Comparison of ENCODE assay signal across 20 cellular contexts in genomic region chr20:49215232-49215631, GRCh38. TPM values are rescaled to one million over a fixed set of nuclear protein-coding genes. Genes with fewer than 3 reads are reported as not detected.
DNase-seq lines count a peak whose midpoint lies in the region; ATAC-seq, FAIRE-seq and TF ChIP-seq lines count a peak whose summit lies in the region.
"Had no signal": no experiment of that assay in that cellular context is flagged by ENCODE, and none has a peak within 500 bp of the region (broad histone marks: within the 10 kb centered on the region; RNA-seq: fewer than 3 reads in every experiment).

No MANE protein-coding gene starts in this region.

- no peak overlapping the region for H3K14ac ChIP-seq in mesenchymal stem cell (ENCODE audit: low read length in 2 of 2)

- H3K9ac ChIP-seq in HepG2 (ENCODE audit: insufficient read depth, low read depth, low read length) (no peak overlapping the region), mesenchymal stem cell (ENCODE audit: low read length) (peak overlapping the region; percentile 43)
- H3K9ac ChIP-seq: BLaER1 treated with 17β-estradiol and CSF1 and Interleukin-3, amounts not matched to agents 10 nM and 100 nM had no signal

- no peak for TF ChIP-seq RAD21 in HepG2 (CRISPR knock-in tag; IDR thresholded peaks at IDR 0.05)

- H2BK120ac ChIP-seq in mesenchymal stem cell (ENCODE audit: low read depth, low read length), result no peak overlapping the region

- CTCF ChIA-PET in HepG2 (lab: Yijun Ruan, JAX; ENCODE audit: low intra/inter-chr PET ratio, low total read pairs), result interaction anchor here (1.2 kb wide), 1 partner anchor 83 kb away, joined by 3 read pairs; no protein-coding TSS in a partner anchor

- TF ChIP-seq EP300 in HepG2 (IDR thresholded peaks at IDR 0.05; ENCODE audit: low read depth in 2 of 2, low read length in 2 of 2) (no peak), HepG2 (CRISPR knock-in tag; IDR thresholded peaks at IDR 0.05; ENCODE audit: borderline replicate concordance) (no peak)

- no peaks in the 10 kb centered on the region for H3K79me1 ChIP-seq in mesenchymal stem cell (replicated peaks; ENCODE audit: low read length, poor library complexity, severe bottlenecking)

- H3K18ac ChIP-seq in mesenchymal stem cell (ENCODE audit: low read depth in 1 of 2, low read length in 2 of 2), result no peak overlapping the region

- no peak overlapping the region for H4K8ac ChIP-seq in mesenchymal stem cell (ENCODE audit: low read length)

- H3K27ac ChIP-seq in HepG2 (ENCODE audit: extremely low read length, insufficient read depth, low read length), result no peak overlapping the region
- no peak overlapping the region for H3K27ac ChIP-seq in right lobe of liver
- no peak overlapping the region for H3K27ac ChIP-seq in mesenchymal stem cell (ENCODE audit: low read length, poor library complexity, severe bottlenecking)
- H3K27ac ChIP-seq: 22Rv1; A549; BLaER1 treated with 17β-estradiol and CSF1 and Interleukin-3, amounts not matched to agents 10 nM and 100 nM; C4-2B had no signal

- no peak overlapping the region for H2BK15ac ChIP-seq in mesenchymal stem cell (ENCODE audit: low read depth, poor library complexity, severe bottlenecking)

- no peaks in the 10 kb centered on the region; a peak in 1 of 5 replicates for H3K27me3 ChIP-seq in HepG2 (ENCODE audit: control insufficient read depth in 1 of 2, insufficient read depth in 2 of 2, low read length in 2 of 2)
- H3K27me3 ChIP-seq in right lobe of liver, result no peaks in the 10 kb centered on the region
- no peaks in the 10 kb centered on the region for H3K27me3 ChIP-seq in mesenchymal stem cell (ENCODE audit: control insufficient read depth in 1 of 2, insufficient read depth in 1 of 2, low read length in 2 of 2)
- H3K27me3 ChIP-seq: BLaER1 treated with 17β-estradiol and CSF1 and Interleukin-3, amounts not matched to agents 10 nM and 100 nM had no signal

- no TSS peak for BruUV-seq in HepG2 (replicated peaks; lab: Mats Ljungman, UMichigan)

- FAIRE-seq in HepG2 (lab: Jason Lieb, UNC), result no peak
- FAIRE-seq: A549, D721Med, G401.6, GM12891, GM19239 had no signal

- H3K4ac ChIP-seq in mesenchymal stem cell (ENCODE audit: low read depth in 1 of 2, low read length in 2 of 2), result no peak overlapping the region

- intact Hi-C loops in HepG2 (cut with micrococcal nuclease; ENCODE audit: unreplicated experiment), result loop anchor here (5.0 kb wide), 1 partner anchor 33 kb away; no protein-coding TSS in a partner anchor
- intact Hi-C loops in right lobe of liver (cut with DNase I), result loop anchor here in 1 of 2 donors (5.0 kb wide), 1 partner anchor 78 kb away; no protein-coding TSS in a partner anchor

- 52% methylated on average over 3 of the region's 3 CpGs for WGBS in HepG2 (ENCODE audit: low lambda C conversion rate)
- 86% methylated on average over 2 of the region's 3 CpGs for WGBS in right lobe of liver (ENCODE audit: insufficient coverage, low coverage, low lambda C conversion rate, missing lambda C conversion rate)
- WGBS in mesenchymal stem cell, result 93% methylated on average over 2 of the region's 3 CpGs

- H2BK12ac ChIP-seq in mesenchymal stem cell (ENCODE audit: low read length in 2 of 2), result no peak overlapping the region

- H3K4me1 ChIP-seq in HepG2 (ENCODE audit: insufficient read depth, low read length) (peaks cover 23% of the 10 kb centered on the region), right lobe of liver (peaks cover 0 to 11% (median 2%) of the 10 kb centered on the region in 4 donors), mesenchymal stem cell (ENCODE audit: control insufficient read depth, insufficient read depth, low read depth, low read length) (peaks cover 4% of the 10 kb centered on the region)

- H2AK5ac ChIP-seq in mesenchymal stem cell (ENCODE audit: low read length, severe bottlenecking), result no peak overlapping the region

- H2AFZ ChIP-seq in HepG2 (ENCODE audit: low read length), result no peak overlapping the region
- no peak overlapping the region for H2AFZ ChIP-seq in mesenchymal stem cell (ENCODE audit: low read depth, low read length)

- ATAC-seq in HepG2 (no peak), right lobe of liver (no peak)
- ATAC-seq in activated CD4-positive, CD25-positive, alpha-beta regulatory T cell treated with anti-CD3 and anti-CD28 coated beads, Interleukin-2, amount 50 U/mL, for 24 hours, result no peak
- ATAC-seq: A549; CD8-positive, alpha-beta T cell had no signal

- H2BK5ac ChIP-seq in mesenchymal stem cell (ENCODE audit: low read depth, low read length, poor library complexity, severe bottlenecking), result no peak overlapping the region

- H3K23ac ChIP-seq in mesenchymal stem cell (ENCODE audit: low read length in 2 of 2), result no peak overlapping the region

- POLR2A ChIA-PET in HepG2 (lab: Yijun Ruan, JAX), result interaction anchor here (2.2 kb wide), 1 partner anchor 28 kb away, joined by 6 read pairs; no protein-coding TSS in a partner anchor

- no peaks in the 10 kb centered on the region for H4K20me1 ChIP-seq in HepG2 (ENCODE audit: insufficient read depth, low read length)

- H3K79me2 ChIP-seq in HepG2 (ENCODE audit: insufficient read depth, low read length), result peaks cover 10% of the 10 kb centered on the region

- no peak for DNase-seq in HepG2 (ENCODE audit: low spot score)
- no peak for DNase-seq in right lobe of liver
- DNase-seq in mesenchymal stem cell, result no peak
- DNase-seq in NCI-H1105 (lab: John Stamatoyannopoulos, UW), result no peak
- DNase-seq: AML-193; Caco-2; Calu3; CD4-positive, alpha-beta T cell; CD8-positive, alpha-beta T cell; DMS79 treated with DMSO at 0.1 percent for 48 hours; GF-D8 had no signal

- no peaks in the 10 kb centered on the region for H3K36me3 ChIP-seq in HepG2 (replicated peaks in 1 of 2; ENCODE audit: control insufficient read depth in 1 of 2, insufficient read depth in 2 of 2, low read length in 2 of 2)
- no peaks in the 10 kb centered on the region for H3K36me3 ChIP-seq in right lobe of liver
- H3K36me3 ChIP-seq in mesenchymal stem cell (ENCODE audit: control insufficient read depth in 1 of 2, insufficient read depth in 2 of 2, low read depth in 1 of 2, low read length in 2 of 2), result no peaks in the 10 kb centered on the region

- H3K4me2 ChIP-seq in HepG2 (ENCODE audit: low read depth, low read length), result no peak overlapping the region
- H3K4me2 ChIP-seq in mesenchymal stem cell (ENCODE audit: low read length, poor library complexity, severe bottlenecking), result no peak overlapping the region
- H3K4me2 ChIP-seq: A549; BLaER1 treated with 17β-estradiol and CSF1 and Interleukin-3, amounts not matched to agents 10 nM and 100 nM had no signal

- no peak for TF ChIP-seq CTCF in HepG2 (CRISPR knock-in tag; IDR thresholded peaks at IDR 0.05)
- TF ChIP-seq CTCF in right lobe of liver (IDR thresholded peaks at IDR 0.05), result no peak

- H3K4me3 ChIP-seq in HepG2 (replicated peaks in 1 of 3; ENCODE audit: insufficient read depth in 1 of 3, low read depth in 2 of 3, low read length in 3 of 3), result no peak overlapping the region
- H3K4me3 ChIP-seq in right lobe of liver, result no peak overlapping the region
- H3K4me3 ChIP-seq in mesenchymal stem cell (ENCODE audit: insufficient read depth in 1 of 2, low read depth in 1 of 2, low read length in 2 of 2), result no peak overlapping the region
- H3K4me3 ChIP-seq: A549; BLaER1 treated with 17β-estradiol and CSF1 and Interleukin-3, amounts not matched to agents 10 nM and 100 nM had no signal

- H3K9me3 ChIP-seq in HepG2 (ENCODE audit: low read length), result peaks cover 3% of the 10 kb centered on the region
- no peaks in the 10 kb centered on the region for H3K9me3 ChIP-seq in right lobe of liver
- no peaks in the 10 kb centered on the region for H3K9me3 ChIP-seq in mesenchymal stem cell (ENCODE audit: control insufficient read depth, low read length)

- H4K91ac ChIP-seq in mesenchymal stem cell (ENCODE audit: low read length), result no peak overlapping the region

- in situ Hi-C loops in HepG2 (cut with HindIII; ENCODE audit: extremely low pct_ligation_motif_present, low pct_unique_long_range_greater_than_20kb), result loop anchor here (5.0 kb wide), 1 partner anchor 83 kb away; no protein-coding TSS in a partner anchor

- TF ChIP-seq POLR2A in HepG2 (IDR thresholded peaks at IDR 0.05; ENCODE audit: insufficient read depth in 1 of 2, low read depth in 2 of 2, low read length in 2 of 2) (no peak), right lobe of liver (IDR thresholded peaks at IDR 0.05) (no peak)

RNA-seq across cellular contexts. Expression of gene DDX27, which starts 4.0 kb away (rescaled TPM):
- total RNA-seq in HepG2 (2016; rRNA removed; fragmentation: Illumina TruSeq; extraction: Trizol) (72.8 and 88.3 TPM in 2 replicates), right lobe of liver (10 to 100 TPM in 5 of 6 experiments, 1 to 10 TPM in 1; 7.6 to 15.7 (median 11.6) TPM)
- 8.9 and 9.5 TPM in 2 replicates for total RNA-seq in HepG2 (2016; cell fraction: cytosol; rRNA removed; fragmentation: Illumina TruSeq; extraction: Trizol; ENCODE audit: low read depth)
- total RNA-seq in HepG2 (2016; cell fraction: insoluble cytoplasmic fraction; rRNA removed; fragmentation: Illumina TruSeq; extraction: Trizol), result 75.2 and 79.2 TPM in 2 replicates
- 14.0 and 18.2 TPM in 2 replicates for total RNA-seq in HepG2 (2016; cell fraction: membrane; rRNA removed; fragmentation: Illumina TruSeq; extraction: Trizol)
- 44.4 and 46.5 TPM in 2 replicates for total RNA-seq in HepG2 (2016; cell fraction: nucleus; rRNA removed; fragmentation: Illumina TruSeq; extraction: Trizol)
- 42.6 and 48.0 TPM in 2 replicates for polyA plus RNA-seq in HepG2 (2011; rRNA removed)
- 38.6 and 49.4 TPM in 2 replicates for polyA plus RNA-seq in HepG2 (2011; cell fraction: cytosol; rRNA removed)
- polyA plus RNA-seq in HepG2 (2011; cell fraction: nucleus; rRNA removed), result 62.5 and 66.4 TPM in 2 replicates
- polyA plus RNA-seq in HepG2 (2012), result 35.3 and 37.4 TPM in 2 replicates
- polyA plus RNA-seq in HepG2 (2016; cell fraction: cytosol; fragmentation: Illumina TruSeq; extraction: Trizol; ENCODE audit: low read depth), result 4.7 and 5.9 TPM in 2 replicates
- 85.6 and 97.5 TPM in 2 replicates for polyA plus RNA-seq in HepG2 (2016; cell fraction: insoluble cytoplasmic fraction; fragmentation: Illumina TruSeq; extraction: Trizol; ENCODE audit: low read depth)
- 8.4 and 10.7 TPM in 2 replicates for polyA plus RNA-seq in HepG2 (2016; cell fraction: membrane; fragmentation: Illumina TruSeq; extraction: Trizol; ENCODE audit: low read depth)
- 80.8 and 84.7 TPM in 2 replicates for polyA plus RNA-seq in HepG2 (2016; cell fraction: nucleus; fragmentation: Illumina TruSeq; extraction: Trizol; ENCODE audit: insufficient read depth, low read depth)
- polyA minus RNA-seq in HepG2 (2011; rRNA and poly(A)+ RNA removed; ENCODE audit: low replicate concordance), result 76.4 and 94.7 TPM in 2 replicates
- 26.3 and 26.8 TPM in 2 replicates for polyA minus RNA-seq in HepG2 (2011; cell fraction: cytosol; rRNA and poly(A)+ RNA removed)
- polyA minus RNA-seq in HepG2 (2011; cell fraction: nucleus; rRNA and poly(A)+ RNA removed), result 33.9 and 44.4 TPM in 2 replicates
- polyA plus RNA-seq in mesenchymal stem cell (2013, experiment 1 of 2), result 34.0 TPM
- 31.9 TPM for polyA plus RNA-seq in mesenchymal stem cell (2013, experiment 2 of 2)

RNA-seq across cellular contexts. Expression of gene STAU1, which starts 27.1 kb away (rescaled TPM):
- total RNA-seq in HepG2 (2016; rRNA removed; fragmentation: Illumina TruSeq; extraction: Trizol) (119 and 186 TPM in 2 replicates), right lobe of liver (10 to 100 TPM; 53.7 to 96.6 (median 70.4) TPM)
- 84.1 and 98.9 TPM in 2 replicates for total RNA-seq in HepG2 (2016; cell fraction: cytosol; rRNA removed; fragmentation: Illumina TruSeq; extraction: Trizol; ENCODE audit: low read depth)
- total RNA-seq in HepG2 (2016; cell fraction: insoluble cytoplasmic fraction; rRNA removed; fragmentation: Illumina TruSeq; extraction: Trizol), result 118 and 170 TPM in 2 replicates
- total RNA-seq in HepG2 (2016; cell fraction: membrane; rRNA removed; fragmentation: Illumina TruSeq; extraction: Trizol), result 217 and 243 TPM in 2 replicates
- 77.6 and 86.1 TPM in 2 replicates for total RNA-seq in HepG2 (2016; cell fraction: nucleus; rRNA removed; fragmentation: Illumina TruSeq; extraction: Trizol)
- 121 and 133 TPM in 2 replicates for polyA plus RNA-seq in HepG2 (2011; rRNA removed)
- 95.5 and 124 TPM in 2 replicates for polyA plus RNA-seq in HepG2 (2011; cell fraction: cytosol; rRNA removed)
- 55.6 and 68.1 TPM in 2 replicates for polyA plus RNA-seq in HepG2 (2011; cell fraction: nucleus; rRNA removed)
- polyA plus RNA-seq in HepG2 (2012), result 196 and 212 TPM in 2 replicates
- polyA plus RNA-seq in HepG2 (2016; cell fraction: cytosol; fragmentation: Illumina TruSeq; extraction: Trizol; ENCODE audit: low read depth), result 100 and 110 TPM in 2 replicates
- 241 and 269 TPM in 2 replicates for polyA plus RNA-seq in HepG2 (2016; cell fraction: insoluble cytoplasmic fraction; fragmentation: Illumina TruSeq; extraction: Trizol; ENCODE audit: low read depth)
- 212 and 250 TPM in 2 replicates for polyA plus RNA-seq in HepG2 (2016; cell fraction: membrane; fragmentation: Illumina TruSeq; extraction: Trizol; ENCODE audit: low read depth)
- 141 and 152 TPM in 2 replicates for polyA plus RNA-seq in HepG2 (2016; cell fraction: nucleus; fragmentation: Illumina TruSeq; extraction: Trizol; ENCODE audit: insufficient read depth, low read depth)
- 37.2 and 106 TPM in 2 replicates for polyA minus RNA-seq in HepG2 (2011; rRNA and poly(A)+ RNA removed; ENCODE audit: low replicate concordance)
- 158 and 174 TPM in 2 replicates for polyA minus RNA-seq in HepG2 (2011; cell fraction: cytosol; rRNA and poly(A)+ RNA removed)
- 61.8 and 82.7 TPM in 2 replicates for polyA minus RNA-seq in HepG2 (2011; cell fraction: nucleus; rRNA and poly(A)+ RNA removed)
- 80.8 TPM for polyA plus RNA-seq in mesenchymal stem cell (2013, experiment 1 of 2)
- 80.1 TPM for polyA plus RNA-seq in mesenchymal stem cell (2013, experiment 2 of 2)
